In genomic region chr3:8856721-8857120, GRCh38 we compare ENCODE assay signal across 16 cellular contexts.
"Had no signal": no experiment of that assay in that cellular context is flagged by ENCODE, and none has a peak within 500 bp of the region (broad histone marks: within the 10 kb centered on the region; RNA-seq: fewer than 3 reads in every experiment).

No MANE protein-coding gene starts in this region.

- H3K27me3 ChIP-seq: foreskin keratinocyte, right atrium auricular region, transverse colon had no signal

- DNase-seq: activated CD4-positive, alpha-beta T cell treated with anti-CD3 and anti-CD28 coated beads for 48 hours; activated CD8-positive, alpha-beta memory T cell treated with anti-CD3 and anti-CD28 coated beads, Interleukin-2, amount 50 U/mL, for 4 hours; activated CD8-positive, alpha-beta T cell treated with anti-CD3 and anti-CD28 coated beads, Interleukin-2, amount 10 ng/mL, durations not matched to agents 7 days and 5 days; activated gamma-delta T cell treated with Interleukin-2 at 50 U/mL for 16 hours; erythroblast; foreskin keratinocyte; glutamatergic neuron; immature natural killer cell; nephron progenitor cell; occipital lobe; small intestine; stimulated activated CD4-positive, alpha-beta T cell treated with anti-CD3 and anti-CD28 coated beads, Interleukin-4, amount 100 ng/mL, for 24 hours; stimulated activated naive CD4-positive, alpha-beta T cell treated with Interleukin-2 at 50 U/mL for 16 hours; T-helper 2 cell; transverse colon had no signal

- H3K36me3 ChIP-seq: right atrium auricular region, transverse colon had no signal

- H3K4me1 ChIP-seq: foreskin keratinocyte, right atrium auricular region, transverse colon had no signal

- H3K9me3 ChIP-seq: right atrium auricular region, transverse colon had no signal

- H3K4me3 ChIP-seq: right atrium auricular region, transverse colon had no signal

- H3K27ac ChIP-seq: foreskin keratinocyte, right atrium auricular region, transverse colon had no signal
